12 cellular contexts compared by ENCODE assay signal in genomic region chr2:201152517-201152916, GRCh38. TPM values are rescaled to one million over a fixed set of nuclear protein-coding genes. Genes with fewer than 3 reads are reported as not detected.
DNase-seq lines count a peak whose midpoint lies in the region; ATAC-seq and TF ChIP-seq lines count a peak whose summit lies in the region.
"Had no signal": no experiment of that assay in that cellular context is flagged by ENCODE, and none has a peak within 500 bp of the region (broad histone marks: within the 10 kb centered on the region; RNA-seq: fewer than 3 reads in every experiment).

No MANE protein-coding gene starts in this region.

- TF ChIP-seq CTCF in Peyer's patch (IDR thresholded peaks at IDR 0.05), result no peak
- TF ChIP-seq CTCF in sigmoid colon (IDR thresholded peaks at IDR 0.05), result no peak

- DNase-seq in CD4-positive, alpha-beta memory T cell, result no peak
- DNase-seq in Peyer's patch (no peak), epithelial cell of prostate (ENCODE audit: low read depth, low spot score) (no peak), sigmoid colon (no peak), epidermal melanocyte (ENCODE audit: insufficient read length, low spot score) (no peak), SJCRH30 (no peak)
- DNase-seq: kidney glomerular epithelial cell, MM.1S had no signal

- H3K27ac ChIP-seq in CD4-positive, alpha-beta memory T cell (ENCODE audit: low read depth, low read length), result peak overlapping the region; percentile 46
- H3K27ac ChIP-seq in Peyer's patch (peak overlapping the region; percentile 57 to 87 (median 67)), epithelial cell of prostate (peak overlapping the region; percentile 100), sigmoid colon (peak overlapping the region in 3 of 4 donors; percentile 73 to 79 (median 76)), SJCRH30 (no peak overlapping the region)

- 96 to 99% methylated on average over 1 of the region's 1 CpG for WGBS in sigmoid colon, 2 donors

- H3K27me3 ChIP-seq in CD4-positive, alpha-beta memory T cell (ENCODE audit: insufficient read depth, low read length), result no peaks in the 10 kb centered on the region
- no peaks in the 10 kb centered on the region for H3K27me3 ChIP-seq in Peyer's patch
- H3K27me3 ChIP-seq in sigmoid colon, result no peaks in the 10 kb centered on the region
- no peaks in the 10 kb centered on the region for H3K27me3 ChIP-seq in SJCRH30

- no peaks in the 10 kb centered on the region for H3K27me3 Mint-ChIP-seq in CD4-positive, alpha-beta memory T cell

- H3K4me3 ChIP-seq in CD4-positive, alpha-beta memory T cell (ENCODE audit: low read length in 2 of 2), result no peak overlapping the region
- no peak overlapping the region for H3K4me3 ChIP-seq in Peyer's patch
- no peak overlapping the region for H3K4me3 ChIP-seq in sigmoid colon
- no peak overlapping the region for H3K4me3 ChIP-seq in SJCRH30

- ATAC-seq in HG03342 (IDR thresholded peaks at IDR 0.05; ENCODE audit: unreplicated experiment), result no peak
- no peak for ATAC-seq in GM18870 (IDR thresholded peaks at IDR 0.05; ENCODE audit: unreplicated experiment)
- ATAC-seq: esophagus mucosa, sciatic nerve had no signal

- H3K4me1 Mint-ChIP-seq in CD4-positive, alpha-beta memory T cell, result peaks cover 28 to 46% (median 36%) of the 10 kb centered on the region in 4 donors

- CTCF ChIA-PET in CD4-positive, alpha-beta memory T cell (lab: Charles Lee; ENCODE audit: partially characterized antibody), result interaction anchor here (1.7 to 4.1 kb wide), 3 partner anchors 21 to 37 kb away, joined by 4 to 15 read pairs (median 4); no protein-coding TSS in a partner anchor

- no peaks in the 10 kb centered on the region for H3K9me3 ChIP-seq in CD4-positive, alpha-beta memory T cell (ENCODE audit: control insufficient read depth in 1 of 2, low read length in 2 of 2)
- H3K9me3 ChIP-seq in Peyer's patch (no peaks in the 10 kb centered on the region), sigmoid colon (no peaks in the 10 kb centered on the region), SJCRH30 (replicated peaks) (no peaks in the 10 kb centered on the region)

- TF ChIP-seq POLR2A in Peyer's patch (IDR thresholded peaks at IDR 0.05) (no peak), sigmoid colon (IDR thresholded peaks at IDR 0.05) (no peak)

- POLR2A ChIA-PET in CD4-positive, alpha-beta memory T cell (lab: Charles Lee; ENCODE audit: partially characterized antibody), result interaction anchor here (1.0 to 4.5 kb wide), 2 partner anchors 30 to 36 kb away, joined by 3 to 48 read pairs; partner anchors contain the start of gene CFLAR

- TF ChIP-seq EP300 in sigmoid colon (IDR thresholded peaks at IDR 0.05), result no peak

- H3K4me3 Mint-ChIP-seq in CD4-positive, alpha-beta memory T cell, result no peak overlapping the region

- H3K36me3 Mint-ChIP-seq in CD4-positive, alpha-beta memory T cell, result peaks cover 56 to 79% of the 10 kb centered on the region in 2 donors

- no peaks in the 10 kb centered on the region for H3K9me3 Mint-ChIP-seq in CD4-positive, alpha-beta memory T cell

- peak overlapping the region; percentile 24 to 92 (median 51) for H3K27ac Mint-ChIP-seq in CD4-positive, alpha-beta memory T cell

- peaks cover 37% of the 10 kb centered on the region for H3K4me1 ChIP-seq in CD4-positive, alpha-beta memory T cell (ENCODE audit: insufficient read depth, low read length)
- H3K4me1 ChIP-seq in Peyer's patch (peaks cover 0 to 56% (median 4%) of the 10 kb centered on the region in 4 donors), sigmoid colon (peaks cover 0 to 47% (median 33%) of the 10 kb centered on the region in 4 donors), SJCRH30 (peaks cover 11% of the 10 kb centered on the region)

- H3K36me3 ChIP-seq in CD4-positive, alpha-beta memory T cell (ENCODE audit: insufficient read depth, low read length), result peaks cover 59% of the 10 kb centered on the region
- H3K36me3 ChIP-seq in Peyer's patch (peaks cover 0 to 63% (median 2%) of the 10 kb centered on the region in 3 donors), sigmoid colon (peaks cover 10 to 70% (median 46%) of the 10 kb centered on the region in 4 donors), SJCRH30 (no peaks in the 10 kb centered on the region)

- intact Hi-C loops in CD4-positive, alpha-beta memory T cell (cut with micrococcal nuclease), result no loop called here
- intact Hi-C loops in sigmoid colon (cut with DNase I), result no loop called here

RNA-seq across cellular contexts. Expression of gene CASP10, which starts 30.4 kb away (rescaled TPM):
- 10 to 100 TPM; 30.6 to 36.6 TPM for total RNA-seq in CD4-positive, alpha-beta memory T cell
- 10 to 100 TPM; 15.3 to 15.5 TPM for polyA plus RNA-seq in CD4-positive, alpha-beta memory T cell
- total RNA-seq in Peyer's patch (10 to 100 TPM; 38.2 to 71.1 (median 46.2) TPM), sigmoid colon (10 to 100 TPM in 1 of 4 donors, 1 to 10 TPM in 3; 3.9 to 18.3 (median 5.0) TPM)
- polyA plus RNA-seq in sigmoid colon, result 10 to 100 TPM; 11.4 to 26.9 (median 18.0) TPM
- total RNA-seq in SJCRH30 (2014; rRNA removed; shearing (Covaris generic)), result 1.0 and 1.1 TPM in 2 replicates

RNA-seq across cellular contexts. Expression of gene CFLAR, which starts 36.6 kb away (rescaled TPM):
- total RNA-seq in CD4-positive, alpha-beta memory T cell, result 100 to 1,000 TPM; 222 to 235 TPM
- polyA plus RNA-seq in CD4-positive, alpha-beta memory T cell, result 100 to 1,000 TPM; 127 to 155 TPM
- total RNA-seq in Peyer's patch (100 to 1,000 TPM; 157 to 526 (median 297) TPM), sigmoid colon (100 to 1,000 TPM; 113 to 243 (median 195) TPM)
- polyA plus RNA-seq in sigmoid colon, result 10 to 100 TPM; 32.4 to 92.6 (median 36.8) TPM
- total RNA-seq in SJCRH30 (2014; rRNA removed; shearing (Covaris generic)), result 13.6 TPM in 2 replicates
